ENCODE assay signal across 26 cellular contexts in genomic region chr10:22962817-22963216, GRCh38. TPM values are rescaled to one million over a fixed set of nuclear protein-coding genes. Genes with fewer than 3 reads are reported as not detected.
A peak's percentile ranks its signal among the peaks of the same experiment; 100 is the strongest.
DNase-seq lines count a peak whose midpoint lies in the region; ATAC-seq and TF ChIP-seq lines count a peak whose summit lies in the region.
"Had no signal": no experiment of that assay in that cellular context is flagged by ENCODE, and none has a peak within 500 bp of the region (broad histone marks: within the 10 kb centered on the region; RNA-seq: fewer than 3 reads in every experiment).

No MANE protein-coding gene starts in this region.

- peaks cover 2% of the 10 kb centered on the region for H3K27me3 Mint-ChIP-seq in memory B cell
- H3K27me3 Mint-ChIP-seq: IgD-negative memory B cell had no signal

- no peak overlapping the region for H3K4me3 Mint-ChIP-seq in memory B cell
- H3K4me3 Mint-ChIP-seq: CD8-positive, alpha-beta T cell; IgD-negative memory B cell; T-helper 1 cell treated with Interleukin-12 subunit alpha and Interleukin-12 subunit beta and Interleukin-4 antibody, amounts not matched to agents 30 μg/mL and 1 μg/mL, for 36 hours had no signal

- no peak for TF ChIP-seq POLR2A in GM18505 (IDR thresholded peaks at IDR 0.05; ENCODE audit: borderline replicate concordance, extremely low read depth, insufficient read depth, insufficient read length)

- peaks cover 2% of the 10 kb centered on the region for H3K36me3 Mint-ChIP-seq in memory B cell
- H3K36me3 Mint-ChIP-seq: CD8-positive, alpha-beta T cell; IgD-negative memory B cell had no signal

- intact Hi-C loops in head of caudate nucleus (cut with DNase I) (no loop called here), left ventricle myocardium superior (cut with micrococcal nuclease) (no loop called here)

- H3K9me3 Mint-ChIP-seq in memory B cell, result peaks cover 6% of the 10 kb centered on the region
- H3K9me3 Mint-ChIP-seq: CD8-positive, alpha-beta T cell; T-helper 1 cell treated with Interleukin-12 subunit alpha and Interleukin-12 subunit beta and Interleukin-4 antibody, amounts not matched to agents 30 μg/mL and 1 μg/mL, for 36 hours had no signal

- ATAC-seq in GM18505 (IDR thresholded peaks at IDR 0.05; ENCODE audit: unreplicated experiment) (peak; percentile 73), GM18907 (IDR thresholded peaks at IDR 0.05; ENCODE audit: unreplicated experiment) (peak; percentile 68), HG03175 (IDR thresholded peaks at IDR 0.05; ENCODE audit: unreplicated experiment) (peak; percentile 64), memory B cell (ENCODE audit: low read depth) (peak; percentile 67), left ventricle myocardium superior (no peak)
- ATAC-seq: A549; CD8-positive, alpha-beta T cell had no signal

- no peak for DNase-seq in memory B cell (ENCODE audit: low spot score in 2 of 2)
- DNase-seq in head of caudate nucleus, result no peak
- no peak for DNase-seq in NCI-H187 treated with DMSO at 0.1 percent for 48 hours (lab: John Stamatoyannopoulos, UW)
- DNase-seq in left ventricle myocardium superior, result no peak
- DNase-seq: C1 segment of cervical spinal cord; Caco-2; CD8-positive, alpha-beta T cell; HCEC 1CT; MV-4-11; NCI-H1105; NCI-H1436 treated with DMSO at 0.1 percent for 48 hours; NCI-H2029; NCI-H446; NCI-H524 treated with DMSO at 0.1 percent for 48 hours; NCI-H774; NK-92 treated with Interleukin-12 subunit alpha and Interleukin-12 subunit beta, amount 100 ng/mL, for 24 hours; SHP77; SK-N-SH; SW 1271; T-helper 9 cell had no signal

- H3K27ac Mint-ChIP-seq in memory B cell, result no peak overlapping the region
- H3K27ac Mint-ChIP-seq: CD8-positive, alpha-beta T cell; IgD-negative memory B cell; T-helper 1 cell treated with Interleukin-12 subunit alpha and Interleukin-12 subunit beta and Interleukin-4 antibody, amounts not matched to agents 30 μg/mL and 1 μg/mL, for 36 hours had no signal

- peaks cover 3% of the 10 kb centered on the region for H3K4me1 Mint-ChIP-seq in memory B cell

RNA-seq across cellular contexts. Expression of gene ARMC3, which starts 35.0 kb away (rescaled TPM):
- total RNA-seq in left ventricle myocardium superior, result not detected
- total RNA-seq: CD8-positive, alpha-beta T cell had no signal
